ENCODE assay signal across 9 cellular contexts in genomic region chr1:44803062-44803311, GRCh38.
DNase-seq lines count a peak whose midpoint lies in the region; ATAC-seq and TF ChIP-seq lines count a peak whose summit lies in the region.
"Had no signal": no experiment of that assay in that cellular context is flagged by ENCODE, and none has a peak within 500 bp of the region (broad histone marks: within the 10 kb centered on the region; RNA-seq: fewer than 3 reads in every experiment).

No MANE protein-coding gene starts in this region.

- peaks cover 40% of the 10 kb centered on the region for H3K4me1 ChIP-seq in adipocyte (ENCODE audit: control insufficient read depth, insufficient read depth, low read length)
- peaks cover 6 to 73% (median 55%) of the 10 kb centered on the region in 4 donors for H3K4me1 ChIP-seq in tibial artery

- H3K4me1 Mint-ChIP-seq in activated naive CD4-positive, alpha-beta T cell treated with anti-CD3 and anti-CD28 coated beads, Interleukin-2, amount 10 ng/mL, durations not matched to agents 7 days and 5 days: peaks cover 71% of the 10 kb centered on the region
- peaks cover 29% of the 10 kb centered on the region for H3K4me1 Mint-ChIP-seq in memory B cell

- peak overlapping the region; percentile 94 to 98 for H3K27ac ChIP-seq in tibial artery

- H3K9me3 ChIP-seq in adipocyte (ENCODE audit: control insufficient read depth, low read length) (no peaks in the 10 kb centered on the region), tibial artery (no peaks in the 10 kb centered on the region)

- H3K27me3 Mint-ChIP-seq in activated naive CD4-positive, alpha-beta T cell treated with anti-CD3 and anti-CD28 coated beads, Interleukin-2, amount 10 ng/mL, durations not matched to agents 7 days and 5 days: no peaks in the 10 kb centered on the region
- no peaks in the 10 kb centered on the region for H3K27me3 Mint-ChIP-seq in memory B cell

- CTCF ChIA-PET in activated naive CD4-positive, alpha-beta T cell treated with anti-CD3 and anti-CD28 coated beads, Interleukin-2, amount 10 ng/mL, durations not matched to agents 7 days and 5 days (lab: Charles Lee): interaction anchor here (0.9 to 1.4 kb wide), 2 partner anchors 10 to 16 kb away, joined by 3 to 4 read pairs; no protein-coding TSS in a partner anchor

- peaks cover 56% of the 10 kb centered on the region for H3K36me3 Mint-ChIP-seq in activated naive CD4-positive, alpha-beta T cell treated with anti-CD3 and anti-CD28 coated beads, Interleukin-2, amount 10 ng/mL, durations not matched to agents 7 days and 5 days
- peaks cover 11% of the 10 kb centered on the region for H3K36me3 Mint-ChIP-seq in memory B cell

- intact Hi-C loops in tibial artery (cut with DNase I; ENCODE audit: low total_unique reads): no loop called here

- H3K4me3 Mint-ChIP-seq in activated naive CD4-positive, alpha-beta T cell treated with anti-CD3 and anti-CD28 coated beads, Interleukin-2, amount 10 ng/mL, durations not matched to agents 7 days and 5 days: peak overlapping the region; percentile 86
- H3K4me3 Mint-ChIP-seq in memory B cell: no peak overlapping the region

- no peak for DNase-seq in activated naive CD4-positive, alpha-beta T cell treated with anti-CD3 and anti-CD28 coated beads, Interleukin-2, amount 10 ng/mL, durations not matched to agents 7 days and 5 days
- DNase-seq in activated naive CD4-positive, alpha-beta T cell treated with Interleukin-2 at 50 U/mL for 16 hours: no peak
- DNase-seq in adipocyte (ENCODE audit: low read depth) (no peak), memory B cell (ENCODE audit: low spot score in 2 of 2) (no peak), tibial artery (no peak), AG08395 (ENCODE audit: low spot score) (no peak)
- DNase-seq: cortex of kidney had no signal

- H3K9me3 Mint-ChIP-seq in activated naive CD4-positive, alpha-beta T cell treated with anti-CD3 and anti-CD28 coated beads, Interleukin-2, amount 10 ng/mL, durations not matched to agents 7 days and 5 days: no peaks in the 10 kb centered on the region
- H3K9me3 Mint-ChIP-seq in memory B cell: no peaks in the 10 kb centered on the region

- H3K27ac Mint-ChIP-seq in activated naive CD4-positive, alpha-beta T cell treated with anti-CD3 and anti-CD28 coated beads, Interleukin-2, amount 10 ng/mL, durations not matched to agents 7 days and 5 days: peak overlapping the region; percentile 78
- peak overlapping the region; percentile 36 for H3K27ac Mint-ChIP-seq in memory B cell

- H3K36me3 ChIP-seq in adipocyte (ENCODE audit: control insufficient read depth, insufficient read depth, low read length, severe bottlenecking): peaks cover 32% of the 10 kb centered on the region
- H3K36me3 ChIP-seq in tibial artery: peaks cover 11 to 44% (median 41%) of the 10 kb centered on the region in 3 donors

- TF ChIP-seq CTCF in tibial artery (IDR thresholded peaks at IDR 0.05): no peak

- peak overlapping the region; percentile 90 for H3K9ac ChIP-seq in adipocyte (ENCODE audit: low read length)

- H3K4me3 ChIP-seq in adipocyte (ENCODE audit: low read length) (peak overlapping the region; percentile 85), tibial artery (peak overlapping the region in 1 of 2 donors; percentile 100)

- H3K27me3 ChIP-seq in adipocyte (replicated peaks; ENCODE audit: control insufficient read depth, insufficient read depth, low read length) (no peaks in the 10 kb centered on the region), tibial artery (no peaks in the 10 kb centered on the region)

- ATAC-seq in memory B cell (ENCODE audit: low read depth) (no peak), HG03469 (IDR thresholded peaks at IDR 0.05; ENCODE audit: unreplicated experiment) (no peak), HG03108 (IDR thresholded peaks at IDR 0.05; ENCODE audit: unreplicated experiment) (no peak)
